In genomic region chr18:59323931-59324622, GRCh38 we compare ENCODE assay signal across 1 cellular context.
TF ChIP-seq lines count a peak whose summit lies in the region.

No MANE protein-coding gene starts in this region.

TF ChIP-seq in K562, 482 proteins besides CTCF, POLR2A, EP300 and RAD21:
- TF ChIP-seq ZNF592 (IDR thresholded peaks at IDR 0.05) (no peak), HNRNPK (IDR thresholded peaks at IDR 0.05; ENCODE audit: low read depth, low read length, poor library complexity, severe bottlenecking) (no peak)
TF ChIP-seq in K562: peak in this region for 0.
